8 cellular contexts compared by ENCODE assay signal in genomic region chr16:87492721-87493554, GRCh38. TPM values are rescaled to one million over a fixed set of nuclear protein-coding genes. Genes with fewer than 3 reads are reported as not detected.
DNase-seq lines count a peak whose midpoint lies in the region; ATAC-seq, FAIRE-seq and TF ChIP-seq lines count a peak whose summit lies in the region.

ZCCHC14 (minus strand) TSS chr16:87493024; CDS start chr16:87492238, 786 bp downstream.

- dilution Hi-C loops in keratinocyte (cut with MboI; ENCODE audit: extremely low pct_ligation_motif_present, low sequenced_read_pairs) = no loop called here

- peak within 1 kb of the TSS; percentile 95 for H3K4me2 ChIP-seq in keratinocyte (ENCODE audit: control insufficient read depth, extremely low read depth, insufficient read depth, low read depth, low read length)

- H3K9me3 ChIP-seq in keratinocyte (ENCODE audit: control insufficient read depth, low read depth, low read length) = no peaks in the 10 kb centered on the region

- H3K4me1 ChIP-seq in keratinocyte (ENCODE audit: control insufficient read depth, extremely low read depth, insufficient read depth, low read length) = peaks cover 25% of the 10 kb centered on the region

- TF ChIP-seq CTCF in keratinocyte (optimal IDR thresholded peaks at IDR 0.05 in 1 of 3, IDR thresholded peaks at IDR 0.05 in 1 of 3, conservative IDR thresholded peaks at IDR 0.05 in 1 of 3; ENCODE audit: extremely low read depth in 1 of 3, insufficient read depth in 2 of 3, low read length in 3 of 3) = no peak

- H3K4me3 ChIP-seq in keratinocyte (ENCODE audit: control insufficient read depth in 2 of 3, extremely low read depth in 1 of 3, insufficient read depth in 2 of 3, low read depth in 1 of 3, low read length in 3 of 3) = peak within 1 kb of the TSS; percentile 47 to 75 (median 71)

- H3K9me1 ChIP-seq in keratinocyte (ENCODE audit: control insufficient read depth, extremely low read depth, insufficient read depth, low read length) = no peaks in the 10 kb centered on the region

- H3K27ac ChIP-seq in keratinocyte (ENCODE audit: control insufficient read depth, insufficient read depth, low read length) = peak within 1 kb of the TSS; percentile 76

- H4K20me1 ChIP-seq in keratinocyte (ENCODE audit: control insufficient read depth, extremely low read depth, insufficient read depth, low read length) = no peaks in the 10 kb centered on the region

- peak; percentile 98 for DNase-seq in AG08395 (ENCODE audit: low spot score)
- peak; percentile 97 for DNase-seq in NCI-H226
- DNase-seq in activated CD4-positive, CD25-positive, alpha-beta regulatory T cell treated with anti-CD3 and anti-CD28 coated beads, Interleukin-2, amount 50 U/mL, for 72 hours = peak; percentile 98
- DNase-seq in cerebellum (ENCODE audit: low spot score) = peak; percentile 99
- DNase-seq in keratinocyte (ENCODE audit: low read depth, low spot score) = peak; percentile 77
- DNase-seq in stimulated activated CD4-positive, alpha-beta T cell treated with anti-CD3 and anti-CD28 coated beads, Interleukin-12 subunit alpha, Interleukin-12 subunit beta, amount 100 ng/mL, for 48 hours (ENCODE audit: low read depth in 2 of 3, low spot score in 1 of 3) = peak; percentile 98 to 99 (median 98)

- peak within 1 kb of the TSS; percentile 87 for H3K9ac ChIP-seq in keratinocyte (ENCODE audit: control insufficient read depth, extremely low read depth, insufficient read depth, low read length)

- H2AFZ ChIP-seq in keratinocyte (ENCODE audit: control insufficient read depth, low read length) = peak within 1 kb of the TSS; percentile 53

- H3K36me3 ChIP-seq in keratinocyte (ENCODE audit: control insufficient read depth in 2 of 2, extremely low read depth in 1 of 2, insufficient read depth in 2 of 2, low read length in 2 of 2) = no peaks in the 10 kb centered on the region

- FAIRE-seq in keratinocyte (lab: Jason Lieb, UNC) = no peak

- H3K79me2 ChIP-seq in keratinocyte (ENCODE audit: control insufficient read depth, insufficient read depth, low read length) = peaks cover 35% of the 10 kb centered on the region

- no peaks in the 10 kb centered on the region for H3K27me3 ChIP-seq in keratinocyte (ENCODE audit: control insufficient read depth, extremely low read depth, insufficient read depth, low read length)

- ATAC-seq in GM18907 (IDR thresholded peaks at IDR 0.05; ENCODE audit: unreplicated experiment) (peak; percentile 82), HG03139 (IDR thresholded peaks at IDR 0.05; ENCODE audit: unreplicated experiment) (peak; percentile 77)

RNA-seq across cellular contexts. Expression of gene ZCCHC14, which starts in this region (rescaled TPM):
- total RNA-seq in cerebellum = 45.1 TPM
- 2.8 to 3.9 TPM (median 3.6 TPM) in 3 replicates for polyA plus RNA-seq in keratinocyte
- polyA plus RNA-seq in keratinocyte (2011; ENCODE audit: low read depth) = 2.7 TPM
- polyA plus RNA-seq in keratinocyte (2011; cell fraction: cytosol; rRNA removed) = 3.0 and 3.5 TPM in 2 replicates
- 16.7 and 17.6 TPM in 2 replicates for polyA plus RNA-seq in keratinocyte (2011; cell fraction: nucleus; rRNA removed)
- polyA plus RNA-seq in keratinocyte (2012; ENCODE audit: low replicate concordance) = 6.0 and 7.4 TPM in 2 replicates
- 4.8 to 11.9 TPM (median 5.9 TPM) in 3 replicates for polyA minus RNA-seq in keratinocyte
- polyA minus RNA-seq in keratinocyte (2011; cell fraction: cytosol; rRNA and poly(A)+ RNA removed) = 8.2 TPM
- 10.7 and 15.2 TPM in 2 replicates for polyA minus RNA-seq in keratinocyte (2011; cell fraction: nucleus; rRNA and poly(A)+ RNA removed)

Comparison
In these comparisons a context has a peak if more than half of its experiments do, and no peak if none do; other contexts are left out.
1. Peak in every context shown above with its lines: DNase-seq, ATAC-seq, H3K4me3 ChIP-seq and H3K27ac ChIP-seq.